Comparison of ENCODE assay signal across 18 cellular contexts in the genomic region with DNA sequence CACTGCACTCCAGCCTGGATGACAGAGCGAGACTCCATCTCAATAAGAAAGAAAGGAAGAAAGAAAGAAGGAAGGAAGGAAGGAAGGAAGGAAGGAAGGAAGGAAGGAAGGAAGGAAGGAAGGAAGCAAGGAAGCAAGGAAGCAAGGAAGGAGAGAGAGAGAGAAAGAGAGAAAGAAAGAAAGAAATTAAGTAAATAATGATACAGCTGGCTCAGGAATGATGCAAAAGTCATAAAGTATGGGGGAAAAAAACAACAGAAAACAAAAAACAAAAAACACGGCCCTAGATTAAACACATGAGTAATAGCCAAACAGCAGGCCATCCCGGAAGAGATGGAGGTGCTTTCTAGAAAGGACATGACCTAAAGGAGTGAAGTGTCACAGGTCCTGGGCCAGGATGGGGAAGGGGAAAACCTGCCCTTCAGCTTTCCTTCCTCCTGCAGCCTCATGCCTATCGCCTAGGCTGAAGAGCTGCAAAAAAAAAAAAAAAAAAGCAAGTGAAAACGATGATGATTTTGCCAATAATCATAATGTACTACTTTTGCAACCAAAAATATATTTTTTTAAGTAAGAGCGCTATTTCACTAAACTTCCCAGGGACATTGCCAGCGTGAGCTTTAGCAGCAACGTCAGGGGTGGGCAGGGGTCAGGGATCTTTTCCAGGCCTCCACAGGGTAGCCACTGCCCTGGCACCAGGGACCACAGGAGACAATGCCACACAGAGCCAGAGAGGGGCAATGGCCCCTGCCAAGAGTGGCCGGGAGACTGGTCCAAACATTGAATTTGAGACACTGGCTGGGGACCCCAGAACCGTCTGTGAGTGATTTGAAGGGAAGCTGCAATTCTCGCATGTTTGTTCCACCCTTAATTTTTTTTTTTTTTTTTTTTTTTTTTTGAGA. TPM values are rescaled to one million over a fixed set of nuclear protein-coding genes. Genes with fewer than 3 reads are reported as not detected.
A peak's percentile ranks its signal among the peaks of the same experiment; 100 is the strongest.
DNase-seq lines count a peak whose midpoint lies in the region; ATAC-seq and TF ChIP-seq lines count a peak whose summit lies in the region.
"Had no signal": no experiment of that assay in that cellular context is flagged by ENCODE, and none has a peak within 500 bp of the region (broad histone marks: within the 10 kb centered on the region; RNA-seq: fewer than 3 reads in every experiment).

No MANE protein-coding gene starts in this region.

- H3K27me3 Mint-ChIP-seq in activated CD4-positive, alpha-beta memory T cell treated with anti-CD3 and anti-CD28 coated beads, Interleukin-2, amount 10 ng/mL, durations not matched to agents 7 days and 5 days, result no peaks in the 10 kb centered on the region

- no peak overlapping the region for H3K4me3 Mint-ChIP-seq in activated CD4-positive, alpha-beta memory T cell treated with anti-CD3 and anti-CD28 coated beads, Interleukin-2, amount 10 ng/mL, durations not matched to agents 7 days and 5 days

- CTCF ChIA-PET in activated CD4-positive, alpha-beta memory T cell treated with anti-CD3 and anti-CD28 coated beads, Interleukin-2, amount 10 ng/mL, durations not matched to agents 7 days and 5 days (lab: Charles Lee), result interaction anchor here (0.9 to 4.3 kb wide), 7 partner anchors 44 to 241 kb away, joined by 3 to 25 read pairs (median 9); no protein-coding TSS in a partner anchor

- POLR2A ChIA-PET in activated CD4-positive, alpha-beta memory T cell treated with anti-CD3 and anti-CD28 coated beads, Interleukin-2, amount 10 ng/mL, durations not matched to agents 7 days and 5 days (lab: Charles Lee), result interaction anchor here (0.6 to 13.8 kb wide), 7 partner anchors 9 to 234 kb away, joined by 3 to 603 read pairs (median 5); partner anchors contain the start of gene IL10RA

- intact Hi-C loops in right cardiac atrium (cut with DNase I), result no loop called here

- WGBS in right cardiac atrium, result 69% methylated on average over 11 of the region's 11 CpGs

- TF ChIP-seq CTCF in right atrium auricular region (IDR thresholded peaks at IDR 0.05), result no peak

- H3K27me3 ChIP-seq in right atrium auricular region (no peaks in the 10 kb centered on the region), right cardiac atrium (ENCODE audit: control insufficient read depth, insufficient read depth) (no peaks in the 10 kb centered on the region)
- H3K27me3 ChIP-seq: neutrophil, right lobe of liver, upper lobe of right lung had no signal

- peak; percentile 43 for DNase-seq in right atrium auricular region (ENCODE audit: low spot score)
- DNase-seq in right cardiac atrium, result no peak
- DNase-seq in activated CD4-positive, alpha-beta memory T cell treated with anti-CD3 and anti-CD28 coated beads, Interleukin-2, amount 10 ng/mL, durations not matched to agents 7 days and 5 days, result no peak
- DNase-seq in islet precursor cell, result peak; percentile 35
- no peak for DNase-seq in dermis blood vessel endothelial cell
- DNase-seq in nucleus accumbens (lab: John Stamatoyannopoulos, UW), result no peak
- DNase-seq: activated naive CD4-positive, alpha-beta T cell treated with anti-CD3 and anti-CD28 coated beads, Interleukin-2, amount 50 U/mL, for 16 hours; Calu3; foreskin fibroblast; HCEC 1CT; midbrain; NCI-H1930; NK-92 treated with Interleukin-12 subunit alpha and Interleukin-12 subunit beta, amount 100 ng/mL, for 24 hours; right lobe of liver; upper lobe of right lung had no signal

- H3K27ac ChIP-seq in right atrium auricular region, result no peak overlapping the region
- no peak overlapping the region for H3K27ac ChIP-seq in right cardiac atrium (ENCODE audit: low read length)
- H3K27ac ChIP-seq: neutrophil, right lobe of liver, upper lobe of right lung had no signal

- H3K36me3 ChIP-seq in right atrium auricular region, result no peaks in the 10 kb centered on the region
- H3K36me3 ChIP-seq: neutrophil, right lobe of liver, upper lobe of right lung had no signal

- peak overlapping the region; percentile 66 for H3K27ac Mint-ChIP-seq in activated CD4-positive, alpha-beta memory T cell treated with anti-CD3 and anti-CD28 coated beads, Interleukin-2, amount 10 ng/mL, durations not matched to agents 7 days and 5 days

- no peak for ATAC-seq in right cardiac atrium
- ATAC-seq in HG03571 (IDR thresholded peaks at IDR 0.05; ENCODE audit: unreplicated experiment), result no peak
- ATAC-seq: right lobe of liver, upper lobe of right lung had no signal

- no peaks in the 10 kb centered on the region for H3K9me3 Mint-ChIP-seq in activated CD4-positive, alpha-beta memory T cell treated with anti-CD3 and anti-CD28 coated beads, Interleukin-2, amount 10 ng/mL, durations not matched to agents 7 days and 5 days

- H3K9me3 ChIP-seq in right atrium auricular region (no peaks in the 10 kb centered on the region), right cardiac atrium (ENCODE audit: control insufficient read depth, low read length) (no peaks in the 10 kb centered on the region)
- H3K9me3 ChIP-seq: neutrophil, right lobe of liver, upper lobe of right lung had no signal

- peaks cover 92% of the 10 kb centered on the region for H3K4me1 Mint-ChIP-seq in activated CD4-positive, alpha-beta memory T cell treated with anti-CD3 and anti-CD28 coated beads, Interleukin-2, amount 10 ng/mL, durations not matched to agents 7 days and 5 days

- H3K4me1 ChIP-seq in right atrium auricular region (no peaks in the 10 kb centered on the region), right cardiac atrium (ENCODE audit: control insufficient read depth, insufficient read depth, low read length) (no peaks in the 10 kb centered on the region)

- H3K4me3 ChIP-seq in right atrium auricular region (no peak overlapping the region), right cardiac atrium (ENCODE audit: low read length) (no peak overlapping the region)
- H3K4me3 ChIP-seq: right lobe of liver, upper lobe of right lung had no signal

- H3K36me3 Mint-ChIP-seq in activated CD4-positive, alpha-beta memory T cell treated with anti-CD3 and anti-CD28 coated beads, Interleukin-2, amount 10 ng/mL, durations not matched to agents 7 days and 5 days (ENCODE audit: low read depth), result no peaks in the 10 kb centered on the region

RNA-seq across cellular contexts. Expression of gene TMPRSS4, which starts 28.2 kb away (rescaled TPM):
- not detected for total RNA-seq in right atrium auricular region
- not detected for total RNA-seq in right cardiac atrium
- polyA plus RNA-seq in right cardiac atrium, result not detected
- under 1 TPM in 1 of 2 experiments, not detected in 1; 0.05 TPM for total RNA-seq in activated CD4-positive, alpha-beta memory T cell treated with anti-CD3 and anti-CD28 coated beads, Interleukin-2, amount 10 ng/mL, durations not matched to agents 7 days and 5 days
- not detected in 2 replicates for total RNA-seq in dermis blood vessel endothelial cell
- total RNA-seq: NCI-H460 had no signal

RNA-seq across cellular contexts. Expression of gene SMIM35, which starts 38.0 kb away (rescaled TPM):
- total RNA-seq in right atrium auricular region (not detected), right cardiac atrium (not detected), dermis blood vessel endothelial cell (not detected in 2 replicates)
- polyA plus RNA-seq in right cardiac atrium, result not detected
- total RNA-seq in activated CD4-positive, alpha-beta memory T cell treated with anti-CD3 and anti-CD28 coated beads, Interleukin-2, amount 10 ng/mL, durations not matched to agents 7 days and 5 days, result under 1 TPM; 0.45 to 0.55 TPM
- total RNA-seq: Calu3, NCI-H460, right lobe of liver, upper lobe of right lung had no signal

Comparison
In these comparisons a context has a peak if more than half of its experiments do, and no peak if none do; other contexts are left out.
1. DNase-seq: peak in right atrium auricular region (single experiment) and islet precursor cell (single experiment); none in right cardiac atrium (0 of 3), activated CD4-positive, alpha-beta memory T cell treated with anti-CD3 and anti-CD28 coated beads, Interleukin-2, amount 10 ng/mL, durations not matched to agents 7 days and 5 days (single experiment), dermis blood vessel endothelial cell (single experiment) and nucleus accumbens (0 of 56).